21 cellular contexts compared by ENCODE assay signal in genomic region chrX:65516756-65517155, GRCh38.
"Had no signal": no experiment of that assay in that cellular context is flagged by ENCODE, and none has a peak within 500 bp of the region (broad histone marks: within the 10 kb centered on the region; RNA-seq: fewer than 3 reads in every experiment).

No MANE protein-coding gene starts in this region.

- H3K27me3 Mint-ChIP-seq: activated B cell treated with CpG ODN at 0.5 μM for 24 hours; activated CD4-positive, alpha-beta memory T cell treated with anti-CD3 and anti-CD28 coated beads, Interleukin-2, amount 10 ng/mL, durations not matched to agents 7 days and 5 days; activated CD8-positive, alpha-beta memory T cell treated with anti-CD3 and anti-CD28 coated beads, Interleukin-2, amount 10 ng/mL, durations not matched to agents 7 days and 5 days; activated naive CD8-positive, alpha-beta T cell treated with anti-CD3 and anti-CD28 coated beads, Interleukin-2, amount 10 ng/mL, durations not matched to agents 7 days and 5 days; central memory CD8-positive, alpha-beta T cell had no signal

- ATAC-seq: activated CD8-positive, alpha-beta memory T cell treated with anti-CD3 and anti-CD28 coated beads, Interleukin-2, amount 10 ng/mL, durations not matched to agents 7 days and 5 days; left lung; stimulated activated effector memory CD8-positive, alpha-beta T cell treated with anti-CD3 and anti-CD28 coated beads, Interleukin-12 subunit alpha, Interleukin-12 subunit beta, amount 100 ng/mL, for 72 hours had no signal

- H3K4me3 Mint-ChIP-seq: activated B cell treated with CpG ODN at 0.5 μM for 24 hours; activated CD4-positive, alpha-beta memory T cell treated with anti-CD3 and anti-CD28 coated beads, Interleukin-2, amount 10 ng/mL, durations not matched to agents 7 days and 5 days; activated CD8-positive, alpha-beta memory T cell treated with anti-CD3 and anti-CD28 coated beads, Interleukin-2, amount 10 ng/mL, durations not matched to agents 7 days and 5 days; activated naive CD8-positive, alpha-beta T cell treated with anti-CD3 and anti-CD28 coated beads, Interleukin-2, amount 10 ng/mL, durations not matched to agents 7 days and 5 days; central memory CD8-positive, alpha-beta T cell; nephron progenitor cell; stimulated activated effector memory CD8-positive, alpha-beta T cell treated with anti-CD3 and anti-CD28 coated beads, Interleukin-12 subunit alpha, Interleukin-12 subunit beta, amount 100 ng/mL, for 72 hours had no signal

- H3K27me3 ChIP-seq: brain microvascular endothelial cell, esophagus muscularis mucosa, hepatocyte, left lung, sigmoid colon, thyroid gland had no signal

- H3K4me3 ChIP-seq: esophagus muscularis mucosa, hepatocyte, left lung, sigmoid colon, thyroid gland had no signal

- H3K27ac Mint-ChIP-seq: activated B cell treated with CpG ODN at 0.5 μM for 24 hours; activated CD4-positive, alpha-beta memory T cell treated with anti-CD3 and anti-CD28 coated beads, Interleukin-2, amount 10 ng/mL, durations not matched to agents 7 days and 5 days; activated CD8-positive, alpha-beta memory T cell treated with anti-CD3 and anti-CD28 coated beads, Interleukin-2, amount 10 ng/mL, durations not matched to agents 7 days and 5 days; activated naive CD8-positive, alpha-beta T cell treated with anti-CD3 and anti-CD28 coated beads, Interleukin-2, amount 10 ng/mL, durations not matched to agents 7 days and 5 days; nephron progenitor cell; stimulated activated effector memory CD8-positive, alpha-beta T cell treated with anti-CD3 and anti-CD28 coated beads, Interleukin-12 subunit alpha, Interleukin-12 subunit beta, amount 100 ng/mL, for 72 hours had no signal

- H3K4me1 Mint-ChIP-seq: activated B cell treated with CpG ODN at 0.5 μM for 24 hours; activated CD4-positive, alpha-beta memory T cell treated with anti-CD3 and anti-CD28 coated beads, Interleukin-2, amount 10 ng/mL, durations not matched to agents 7 days and 5 days; activated CD8-positive, alpha-beta memory T cell treated with anti-CD3 and anti-CD28 coated beads, Interleukin-2, amount 10 ng/mL, durations not matched to agents 7 days and 5 days; activated naive CD8-positive, alpha-beta T cell treated with anti-CD3 and anti-CD28 coated beads, Interleukin-2, amount 10 ng/mL, durations not matched to agents 7 days and 5 days; central memory CD8-positive, alpha-beta T cell; nephron progenitor cell had no signal

- DNase-seq: activated B cell treated with CpG ODN at 0.5 μM for 24 hours; activated CD4-positive, alpha-beta memory T cell treated with anti-CD3 and anti-CD28 coated beads, Interleukin-2, amount 10 ng/mL, durations not matched to agents 7 days and 5 days; activated CD4-positive, alpha-beta T cell treated with anti-CD3 and anti-CD28 coated beads for 48 hours; activated CD8-positive, alpha-beta memory T cell treated with anti-CD3 and anti-CD28 coated beads, Interleukin-2, amount 10 ng/mL, durations not matched to agents 7 days and 5 days; activated naive CD4-positive, alpha-beta T cell; activated naive CD8-positive, alpha-beta T cell treated with anti-CD3 and anti-CD28 coated beads, Interleukin-2, amount 10 ng/mL, durations not matched to agents 7 days and 5 days; aorta; brain microvascular endothelial cell; cortex of kidney; effector CD4-positive, alpha-beta T cell; left lung; nephron progenitor cell; sigmoid colon; stimulated activated CD4-positive, alpha-beta T cell treated with anti-CD3 and anti-CD28 coated beads, Interleukin-4, amount 100 ng/mL, for 24 hours; T-helper 1 cell; T-helper 9 cell; thyroid gland had no signal

- H3K27ac ChIP-seq: brain microvascular endothelial cell, esophagus muscularis mucosa, hepatocyte, left lung, sigmoid colon, thyroid gland had no signal

- H3K9me3 Mint-ChIP-seq: activated B cell treated with CpG ODN at 0.5 μM for 24 hours; activated CD4-positive, alpha-beta memory T cell treated with anti-CD3 and anti-CD28 coated beads, Interleukin-2, amount 10 ng/mL, durations not matched to agents 7 days and 5 days; activated naive CD8-positive, alpha-beta T cell treated with anti-CD3 and anti-CD28 coated beads, Interleukin-2, amount 10 ng/mL, durations not matched to agents 7 days and 5 days; central memory CD8-positive, alpha-beta T cell; stimulated activated effector memory CD8-positive, alpha-beta T cell treated with anti-CD3 and anti-CD28 coated beads, Interleukin-12 subunit alpha, Interleukin-12 subunit beta, amount 100 ng/mL, for 72 hours had no signal
